ENCODE assay signal across 19 cellular contexts in the genomic region with DNA sequence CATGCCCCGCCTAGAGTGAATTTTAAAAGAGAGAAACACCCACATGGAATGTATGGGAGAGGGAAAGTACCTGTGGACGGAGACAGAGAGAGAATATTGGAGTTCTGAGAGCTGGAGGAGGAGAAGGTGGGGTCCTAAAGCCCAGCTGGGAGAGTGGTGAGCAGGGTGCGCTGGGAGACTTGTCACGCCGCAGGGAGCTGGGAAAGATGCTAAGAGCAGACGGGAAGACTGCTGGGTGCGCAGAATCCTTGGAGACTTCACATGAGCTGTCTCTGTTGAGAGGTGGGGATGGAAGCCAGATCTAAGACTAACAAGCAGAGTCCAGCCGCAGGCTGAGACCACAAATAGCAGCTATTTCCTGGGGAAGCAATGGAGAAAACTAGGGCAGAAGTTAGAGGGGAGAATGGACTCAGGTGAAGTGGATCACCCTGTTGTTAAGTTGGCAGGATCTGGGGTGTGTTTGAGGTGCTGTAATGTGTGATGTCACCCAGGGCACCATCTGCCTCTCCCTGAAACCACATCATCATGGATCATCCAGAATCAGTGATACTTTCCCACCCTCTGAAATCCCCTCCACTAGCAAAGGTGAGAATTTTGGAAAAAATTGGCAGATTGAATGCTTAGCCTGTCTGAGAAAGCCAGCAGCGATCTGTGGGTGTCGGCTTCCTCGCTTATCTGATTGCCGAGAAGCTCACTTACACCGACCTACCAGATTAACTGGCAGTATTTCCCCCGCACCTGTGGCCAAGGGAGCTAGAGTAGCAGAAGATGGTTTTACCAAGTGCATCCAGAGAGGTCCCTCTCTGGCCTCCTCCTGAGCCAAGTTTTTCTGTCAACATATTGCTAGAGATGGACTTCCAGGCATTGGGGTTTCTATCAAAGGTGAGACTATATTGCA.
DNase-seq lines count a peak whose midpoint lies in the region; ATAC-seq and TF ChIP-seq lines count a peak whose summit lies in the region.
"Had no signal": no experiment of that assay in that cellular context is flagged by ENCODE, and none has a peak within 500 bp of the region (broad histone marks: within the 10 kb centered on the region; RNA-seq: fewer than 3 reads in every experiment).

No MANE protein-coding gene starts in this region.

- TF ChIP-seq CTCF in coronary artery (IDR thresholded peaks at IDR 0.05) = no peak

- H3K4me3 Mint-ChIP-seq in activated naive CD4-positive, alpha-beta T cell treated with anti-CD3 and anti-CD28 coated beads for 36 hours = no peak overlapping the region
- peak overlapping the region; percentile 60 for H3K4me3 Mint-ChIP-seq in T-helper 17 cell
- H3K4me3 Mint-ChIP-seq in stimulated activated memory B cell treated with anti-CD40 and anti-IgM and Interleukin-4, amounts not matched to agents 10 μg/mL and 1 μg/mL and 100 μg/mL, for 72 hours = no peak overlapping the region

- H3K9me3 ChIP-seq in T-helper 17 cell (ENCODE audit: control insufficient read depth, low read length, poor library complexity, severe bottlenecking) = no peaks in the 10 kb centered on the region
- H3K9me3 ChIP-seq: left lung, mucosa of descending colon, SK-N-SH had no signal

- CTCF ChIA-PET in activated naive CD4-positive, alpha-beta T cell treated with anti-CD3 and anti-CD28 coated beads for 36 hours (lab: Charles Lee) = interaction anchor here (0.6 to 4.3 kb wide), 6 partner anchors 65 to 378 kb away, joined by 3 to 15 read pairs (median 4); no protein-coding TSS in a partner anchor

- H3K36me3 Mint-ChIP-seq in activated naive CD4-positive, alpha-beta T cell treated with anti-CD3 and anti-CD28 coated beads for 36 hours (ENCODE audit: low read depth) = peaks cover 47% of the 10 kb centered on the region
- H3K36me3 Mint-ChIP-seq in T-helper 17 cell (ENCODE audit: low read depth) = peaks cover 15% of the 10 kb centered on the region
- H3K36me3 Mint-ChIP-seq in stimulated activated memory B cell treated with anti-CD40 and anti-IgM and Interleukin-4, amounts not matched to agents 10 μg/mL and 1 μg/mL and 100 μg/mL, for 72 hours = peaks cover 79% of the 10 kb centered on the region

- intact Hi-C loops in activated naive CD4-positive, alpha-beta T cell treated with anti-CD3 and anti-CD28 coated beads for 36 hours (cut with micrococcal nuclease) = loop anchor here (1.0 to 5.0 kb wide), 12 partner anchors 18 to 417 kb away; no protein-coding TSS in a partner anchor

- H3K4me3 ChIP-seq in coronary artery = no peak overlapping the region
- H3K4me3 ChIP-seq: left lung, mucosa of descending colon had no signal

- H3K27me3 Mint-ChIP-seq in activated naive CD4-positive, alpha-beta T cell treated with anti-CD3 and anti-CD28 coated beads for 36 hours (ENCODE audit: low read depth) = no peaks in the 10 kb centered on the region
- H3K27me3 Mint-ChIP-seq in T-helper 17 cell = no peaks in the 10 kb centered on the region
- no peaks in the 10 kb centered on the region for H3K27me3 Mint-ChIP-seq in stimulated activated memory B cell treated with anti-CD40 and anti-IgM and Interleukin-4, amounts not matched to agents 10 μg/mL and 1 μg/mL and 100 μg/mL, for 72 hours

- peak overlapping the region; percentile 39 to 87 for H3K27ac ChIP-seq in coronary artery
- H3K27ac ChIP-seq: left lung had no signal

- no peaks in the 10 kb centered on the region for H3K9me3 Mint-ChIP-seq in activated naive CD4-positive, alpha-beta T cell treated with anti-CD3 and anti-CD28 coated beads for 36 hours
- no peaks in the 10 kb centered on the region for H3K9me3 Mint-ChIP-seq in stimulated activated memory B cell treated with anti-CD40 and anti-IgM and Interleukin-4, amounts not matched to agents 10 μg/mL and 1 μg/mL and 100 μg/mL, for 72 hours

- H3K27ac Mint-ChIP-seq in activated naive CD4-positive, alpha-beta T cell treated with anti-CD3 and anti-CD28 coated beads for 36 hours = peak overlapping the region; percentile 7
- H3K27ac Mint-ChIP-seq in T-helper 17 cell = peak overlapping the region; percentile 81
- H3K27ac Mint-ChIP-seq in stimulated activated memory B cell treated with anti-CD40 and anti-IgM and Interleukin-4, amounts not matched to agents 10 μg/mL and 1 μg/mL and 100 μg/mL, for 72 hours = peak overlapping the region; percentile 43

- DNase-seq in activated naive CD4-positive, alpha-beta T cell treated with anti-CD3 and anti-CD28 coated beads for 36 hours = no peak
- DNase-seq in activated naive CD4-positive, alpha-beta T cell treated with anti-CD3 and anti-CD28 coated beads, Interleukin-2, amount 50 U/mL, for 16 hours = no peak
- DNase-seq in T-helper 17 cell (no peak), coronary artery (ENCODE audit: low spot score) (no peak), glomerular visceral epithelial cell (ENCODE audit: extremely low spot score) (no peak), RPMI8226 (no peak), GF-D8 (lab: John Stamatoyannopoulos, UW) (no peak)
- DNase-seq: activated CD8-positive, alpha-beta memory T cell treated with anti-CD3 and anti-CD28 coated beads, Interleukin-2, amount 50 U/mL, for 4 hours; aorta; foreskin melanocyte; left lung; mucosa of descending colon; NCI-H2081 treated with DMSO at 0.1 percent for 48 hours; NCI-H774; nucleus accumbens; SK-N-SH; stimulated activated CD4-positive, alpha-beta T cell treated with anti-CD3 and anti-CD28 coated beads, Interleukin-4, amount 100 ng/mL, for 1 hour had no signal

- ATAC-seq in T-helper 17 cell = peak; percentile 86
- ATAC-seq in stimulated activated memory B cell treated with anti-CD40 and anti-IgM and Interleukin-4, amounts not matched to agents 10 μg/mL and 1 μg/mL and 100 μg/mL, for 72 hours = no peak
- ATAC-seq: left lung, mucosa of descending colon, sciatic nerve had no signal

- peaks cover 28% of the 10 kb centered on the region for H3K4me1 Mint-ChIP-seq in activated naive CD4-positive, alpha-beta T cell treated with anti-CD3 and anti-CD28 coated beads for 36 hours (ENCODE audit: low read depth)
- peaks cover 30% of the 10 kb centered on the region for H3K4me1 Mint-ChIP-seq in T-helper 17 cell
- no peaks in the 10 kb centered on the region for H3K4me1 Mint-ChIP-seq in stimulated activated memory B cell treated with anti-CD40 and anti-IgM and Interleukin-4, amounts not matched to agents 10 μg/mL and 1 μg/mL and 100 μg/mL, for 72 hours

Comparison
In these comparisons a context has a peak if more than half of its experiments do, and no peak if none do; other contexts are left out.
1. H3K27ac Mint-ChIP-seq: peak in every context shown above with its lines; median percentile 81 in T-helper 17 cell; 43 in stimulated activated memory B cell treated with anti-CD40 and anti-IgM and Interleukin-4, amounts not matched to agents 10 μg/mL and 1 μg/mL and 100 μg/mL, for 72 hours; 7 in activated naive CD4-positive, alpha-beta T cell treated with anti-CD3 and anti-CD28 coated beads for 36 hours.